ENCODE assay signal across 13 cellular contexts in genomic region chr2:224666951-224667553, GRCh38. TPM values are rescaled to one million over a fixed set of nuclear protein-coding genes. Genes with fewer than 3 reads are reported as not detected.
DNase-seq lines count a peak whose midpoint lies in the region; ATAC-seq and TF ChIP-seq lines count a peak whose summit lies in the region.
"Had no signal": no experiment of that assay in that cellular context is flagged by ENCODE, and none has a peak within 500 bp of the region (broad histone marks: within the 10 kb centered on the region; RNA-seq: fewer than 3 reads in every experiment).

No MANE protein-coding gene starts in this region.

- peaks cover 0 to 3% of the 10 kb centered on the region in 2 donors for H3K9me3 Mint-ChIP-seq in natural killer cell

- DNase-seq in NCI-H748 (lab: John Stamatoyannopoulos, UW; ENCODE audit: unreplicated experiment) (peak; percentile 95), RKO (ENCODE audit: low spot score) (no peak), natural killer cell (no peak), NCI-H82 (lab: John Stamatoyannopoulos, UW) (no peak), NOMO-1 treated with DMSO at 0.1 percent for 48 hours (lab: John Stamatoyannopoulos, UW; ENCODE audit: unreplicated experiment) (no peak)
- DNase-seq: CD8-positive, alpha-beta T cell; GOT3; hypothalamus had no signal

- no peak overlapping the region for H3K27ac Mint-ChIP-seq in natural killer cell
- H3K27ac Mint-ChIP-seq: activated naive CD4-positive, alpha-beta T cell treated with anti-CD3 and anti-CD28 coated beads, Interleukin-2, amount 50 U/mL, for 24 hours; CD8-positive, alpha-beta T cell had no signal

- peaks cover 6 to 13% of the 10 kb centered on the region in 2 donors for H3K27me3 Mint-ChIP-seq in natural killer cell (ENCODE audit: low read depth in 2 of 2)
- H3K27me3 Mint-ChIP-seq: activated naive CD4-positive, alpha-beta T cell treated with anti-CD3 and anti-CD28 coated beads, Interleukin-2, amount 50 U/mL, for 24 hours had no signal

- ATAC-seq in GM18511 (IDR thresholded peaks at IDR 0.05; ENCODE audit: unreplicated experiment) (peak; percentile 97), GM21367 (IDR thresholded peaks at IDR 0.05; ENCODE audit: unreplicated experiment) (peak; percentile 97), HG03039 (IDR thresholded peaks at IDR 0.05; ENCODE audit: unreplicated experiment) (peak; percentile 95), natural killer cell (no peak)
- ATAC-seq: CD8-positive, alpha-beta T cell had no signal

- H3K36me3 Mint-ChIP-seq in natural killer cell = peaks cover 7% of the 10 kb centered on the region

- H3K4me3 Mint-ChIP-seq in natural killer cell = no peak overlapping the region
- H3K4me3 Mint-ChIP-seq: activated naive CD4-positive, alpha-beta T cell treated with anti-CD3 and anti-CD28 coated beads, Interleukin-2, amount 50 U/mL, for 24 hours; CD8-positive, alpha-beta T cell had no signal

- H3K4me1 Mint-ChIP-seq in natural killer cell = no peaks in the 10 kb centered on the region
- H3K4me1 Mint-ChIP-seq: activated naive CD4-positive, alpha-beta T cell treated with anti-CD3 and anti-CD28 coated beads, Interleukin-2, amount 50 U/mL, for 24 hours had no signal

- intact Hi-C loops in natural killer cell (cut with micrococcal nuclease) = no loop called here

- no peak for TF ChIP-seq CTCF in natural killer cell (IDR thresholded peaks at IDR 0.05)

RNA-seq across cellular contexts. Expression of gene CCDC195, which starts 49.1 kb away (rescaled TPM):
- not detected for total RNA-seq in natural killer cell
- total RNA-seq: CD8-positive, alpha-beta T cell; skeletal muscle tissue had no signal

Comparison
In these comparisons a context has a peak if more than half of its experiments do, and no peak if none do; other contexts are left out.
1. ATAC-seq: peak in GM18511 (single experiment), GM21367 (single experiment) and HG03039 (single experiment); none in natural killer cell (0 of 3).